ENCODE assay signal across 7 cellular contexts in the genomic region with DNA sequence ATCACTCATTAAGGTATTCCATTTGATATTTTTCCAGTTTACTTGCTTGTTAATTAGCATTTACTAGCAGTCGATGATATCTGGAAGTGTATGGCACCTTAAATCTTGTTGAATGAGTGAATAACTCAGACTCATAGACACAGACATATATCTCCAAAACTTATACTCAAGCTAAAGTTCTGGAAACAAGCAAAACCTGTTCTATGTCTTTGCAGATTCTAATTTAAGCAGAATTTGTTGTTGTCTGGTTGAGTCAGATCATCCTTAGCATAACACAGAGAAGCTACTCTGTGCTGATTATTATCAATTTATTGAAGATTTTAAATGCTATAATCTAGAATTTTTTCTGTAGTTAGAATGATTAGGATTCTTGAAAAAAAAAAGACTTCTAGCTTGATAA.
"Had no signal": no experiment of that assay in that cellular context is flagged by ENCODE, and none has a peak within 500 bp of the region (broad histone marks: within the 10 kb centered on the region; RNA-seq: fewer than 3 reads in every experiment).

No MANE protein-coding gene starts in this region.

- H3K4me2 ChIP-seq: GM23338 had no signal

- H3K27ac Mint-ChIP-seq: GM23338, H9, IgD-negative memory B cell had no signal

- FAIRE-seq: H1, H54, HepG2 had no signal

- H2AFZ ChIP-seq: GM23338 had no signal

- ATAC-seq: GM23338, HepG2 had no signal

- H3K4me1 Mint-ChIP-seq: H9, IgD-negative memory B cell had no signal

- H3K36me3 Mint-ChIP-seq: IgD-negative memory B cell had no signal

- H3K27ac ChIP-seq: HL-60 had no signal

- H3K9me3 Mint-ChIP-seq: GM23338, H9, IgD-negative memory B cell had no signal

- DNase-seq: H9 had no signal

- H3K4me3 ChIP-seq: GM23338 had no signal

- H3K4me3 Mint-ChIP-seq: GM23338, H9, IgD-negative memory B cell had no signal
